In genomic region chr19:55661826-55662225, GRCh38 we compare ENCODE assay signal across 24 cellular contexts. TPM values are rescaled to one million over a fixed set of nuclear protein-coding genes. Genes with fewer than 3 reads are reported as not detected.
DNase-seq lines count a peak whose midpoint lies in the region; ATAC-seq and TF ChIP-seq lines count a peak whose summit lies in the region.
"Had no signal": no experiment of that assay in that cellular context is flagged by ENCODE, and none has a peak within 500 bp of the region (broad histone marks: within the 10 kb centered on the region; RNA-seq: fewer than 3 reads in every experiment).

No MANE protein-coding gene starts in this region.

- intact Hi-C loops in CD8-positive, alpha-beta T cell (cut with DNase I, micrococcal nuclease) = no loop called here
- intact Hi-C loops in activated B cell treated with CpG ODN at 0.5 μM for 24 hours (cut with micrococcal nuclease) = no loop called here
- intact Hi-C loops in prostate gland (cut with DNase I) = no loop called here

- POLR2A ChIA-PET in CD8-positive, alpha-beta T cell (lab: Charles Lee) = no interaction called here
- POLR2A ChIA-PET in activated B cell treated with CpG ODN at 0.5 μM for 24 hours (lab: Charles Lee) = interaction anchor here (0.5 kb wide), 1 partner anchor 147 kb away, joined by 3 read pairs; no protein-coding TSS in a partner anchor

- CTCF ChIA-PET in CD8-positive, alpha-beta T cell (lab: Charles Lee) = no interaction called here
- CTCF ChIA-PET in activated B cell treated with CpG ODN at 0.5 μM for 24 hours (lab: Charles Lee) = no interaction called here

- ATAC-seq in CD8-positive, alpha-beta T cell = no peak
- ATAC-seq in activated B cell treated with CpG ODN at 0.5 μM for 24 hours (ENCODE audit: low read depth) = no peak
- ATAC-seq in GM18858 (IDR thresholded peaks at IDR 0.05; ENCODE audit: unreplicated experiment) = no peak
- ATAC-seq: gastroesophageal sphincter, GM12878, lower lobe of right lung had no signal

- H3K4me1 Mint-ChIP-seq in activated T-cell treated with anti-CD3 and anti-CD28 coated beads, Interleukin-2, amount 50 U/mL, for 24 hours (ENCODE audit: low read depth) = peaks cover 55% of the 10 kb centered on the region
- peaks cover 47% of the 10 kb centered on the region for H3K4me1 Mint-ChIP-seq in CD8-positive, alpha-beta T cell (ENCODE audit: low read depth)
- peaks cover 39% of the 10 kb centered on the region for H3K4me1 Mint-ChIP-seq in activated B cell treated with CpG ODN at 0.5 μM for 24 hours
- H3K4me1 Mint-ChIP-seq in nephron progenitor cell = peaks cover 30% of the 10 kb centered on the region

- no peaks in the 10 kb centered on the region for H3K27me3 ChIP-seq in CD8-positive, alpha-beta T cell (ENCODE audit: insufficient read depth, low read length)
- no peaks in the 10 kb centered on the region for H3K27me3 ChIP-seq in prostate gland (replicated peaks; ENCODE audit: insufficient read depth)
- H3K27me3 ChIP-seq: ascending aorta, esophagus squamous epithelium, gastroesophageal sphincter, right atrium auricular region, SJSA1 had no signal

- no peak for DNase-seq in activated T-cell treated with anti-CD3 and anti-CD28 coated beads, Interleukin-2, amount 50 U/mL, for 24 hours
- DNase-seq in activated T-cell treated with anti-CD3 and anti-CD28 coated beads for 4 hours (no peak), activated B cell treated with CpG ODN at 0.5 μM for 24 hours (no peak), nephron progenitor cell (no peak), prostate gland (ENCODE audit: low spot score) (no peak), ecto neural progenitor cell (ENCODE audit: low spot score) (no peak)
- DNase-seq in CD8-positive, alpha-beta T cell = no peak
- DNase-seq: activated gamma-delta T cell; CD4-positive, CD25-positive, alpha-beta regulatory T cell; cerebellar nuclear complex; effector memory CD4-positive, alpha-beta T cell; esophagus squamous epithelium; lower lobe of right lung; NCI-H1930; NCI-H345; NCI-H82; stimulated activated CD4-positive, alpha-beta T cell treated with anti-CD3 and anti-CD28 coated beads, Interleukin-12 subunit alpha, Interleukin-12 subunit beta, amount 100 ng/mL, for 4 hours had no signal

- peaks cover 66% of the 10 kb centered on the region for H3K36me3 ChIP-seq in CD8-positive, alpha-beta T cell (ENCODE audit: insufficient read depth, low read length)
- peaks cover 25 to 39% of the 10 kb centered on the region in 2 donors for H3K36me3 ChIP-seq in prostate gland

- no peak for TF ChIP-seq CTCF in CD8-positive, alpha-beta T cell (IDR thresholded peaks at IDR 0.05)
- TF ChIP-seq CTCF in activated B cell treated with CpG ODN at 0.5 μM for 24 hours (IDR thresholded peaks at IDR 0.05) (no peak), nephron progenitor cell (IDR thresholded peaks at IDR 0.05) (no peak), prostate gland (IDR thresholded peaks at IDR 0.05) (no peak)

- H3K9me3 ChIP-seq in CD8-positive, alpha-beta T cell (ENCODE audit: low read length) = no peaks in the 10 kb centered on the region
- H3K9me3 ChIP-seq in prostate gland = no peaks in the 10 kb centered on the region
- H3K9me3 ChIP-seq: ascending aorta, esophagus squamous epithelium, gastroesophageal sphincter, lower lobe of right lung, right atrium auricular region, SJSA1 had no signal

- no peak overlapping the region for H3K4me3 ChIP-seq in CD8-positive, alpha-beta T cell (ENCODE audit: low read depth, low read length)
- no peak overlapping the region for H3K4me3 ChIP-seq in prostate gland
- H3K4me3 ChIP-seq: ascending aorta, esophagus squamous epithelium, gastroesophageal sphincter, GM12878, lower lobe of right lung, right atrium auricular region, SJSA1 had no signal

- H3K4me1 ChIP-seq in CD8-positive, alpha-beta T cell (ENCODE audit: insufficient read depth, low read length) = peaks cover 34% of the 10 kb centered on the region
- H3K4me1 ChIP-seq in prostate gland (replicated peaks) = peaks cover 20% of the 10 kb centered on the region

- no peak overlapping the region for H3K27ac ChIP-seq in CD8-positive, alpha-beta T cell (ENCODE audit: low read depth, low read length)
- no peak overlapping the region for H3K27ac ChIP-seq in prostate gland
- H3K27ac ChIP-seq: ascending aorta, esophagus squamous epithelium, gastroesophageal sphincter, lower lobe of right lung, right atrium auricular region, SJSA1 had no signal

- no peak overlapping the region for H3K4me3 Mint-ChIP-seq in activated T-cell treated with anti-CD3 and anti-CD28 coated beads, Interleukin-2, amount 50 U/mL, for 24 hours
- H3K4me3 Mint-ChIP-seq in CD8-positive, alpha-beta T cell = peak overlapping the region; percentile 18
- H3K4me3 Mint-ChIP-seq in activated B cell treated with CpG ODN at 0.5 μM for 24 hours = no peak overlapping the region
- no peak overlapping the region for H3K4me3 Mint-ChIP-seq in nephron progenitor cell
- H3K4me3 Mint-ChIP-seq: T-helper 1 cell treated with Interleukin-12 subunit alpha and Interleukin-12 subunit beta and Interleukin-4 antibody, amounts not matched to agents 30 μg/mL and 1 μg/mL, for 36 hours had no signal

- WGBS in prostate gland = 65% methylated on average over 7 of the region's 7 CpGs

- H3K36me3 Mint-ChIP-seq in activated T-cell treated with anti-CD3 and anti-CD28 coated beads, Interleukin-2, amount 50 U/mL, for 24 hours (ENCODE audit: low read depth) = peaks cover 92% of the 10 kb centered on the region
- H3K36me3 Mint-ChIP-seq in CD8-positive, alpha-beta T cell = peaks cover 74% of the 10 kb centered on the region
- H3K36me3 Mint-ChIP-seq in activated B cell treated with CpG ODN at 0.5 μM for 24 hours (ENCODE audit: low read depth) = peaks cover 81% of the 10 kb centered on the region
- H3K36me3 Mint-ChIP-seq in nephron progenitor cell (ENCODE audit: low read depth) = peaks cover 48% of the 10 kb centered on the region

- no peak for TF ChIP-seq POLR2A in prostate gland (IDR thresholded peaks at IDR 0.05)

- H3K27me3 Mint-ChIP-seq in activated T-cell treated with anti-CD3 and anti-CD28 coated beads, Interleukin-2, amount 50 U/mL, for 24 hours = no peaks in the 10 kb centered on the region
- no peaks in the 10 kb centered on the region for H3K27me3 Mint-ChIP-seq in CD8-positive, alpha-beta T cell (ENCODE audit: low read depth)
- H3K27me3 Mint-ChIP-seq in activated B cell treated with CpG ODN at 0.5 μM for 24 hours = no peaks in the 10 kb centered on the region
- H3K27me3 Mint-ChIP-seq in nephron progenitor cell (ENCODE audit: low read depth, poor library complexity) = no peaks in the 10 kb centered on the region
- H3K27me3 Mint-ChIP-seq: CD4-positive, CD25-positive, alpha-beta regulatory T cell had no signal

- H3K27ac Mint-ChIP-seq in activated T-cell treated with anti-CD3 and anti-CD28 coated beads, Interleukin-2, amount 50 U/mL, for 24 hours = peak overlapping the region; percentile 49
- no peak overlapping the region for H3K27ac Mint-ChIP-seq in CD8-positive, alpha-beta T cell
- H3K27ac Mint-ChIP-seq in activated B cell treated with CpG ODN at 0.5 μM for 24 hours = peak overlapping the region; percentile 16
- H3K27ac Mint-ChIP-seq in nephron progenitor cell = peak overlapping the region; percentile 82
- H3K27ac Mint-ChIP-seq: T-helper 1 cell treated with Interleukin-12 subunit alpha and Interleukin-12 subunit beta and Interleukin-4 antibody, amounts not matched to agents 30 μg/mL and 1 μg/mL, for 36 hours had no signal

- no peaks in the 10 kb centered on the region for H3K9me3 Mint-ChIP-seq in activated T-cell treated with anti-CD3 and anti-CD28 coated beads, Interleukin-2, amount 50 U/mL, for 24 hours
- H3K9me3 Mint-ChIP-seq in CD8-positive, alpha-beta T cell = no peaks in the 10 kb centered on the region
- H3K9me3 Mint-ChIP-seq in activated B cell treated with CpG ODN at 0.5 μM for 24 hours (no peaks in the 10 kb centered on the region), nephron progenitor cell (no peaks in the 10 kb centered on the region)
- H3K9me3 Mint-ChIP-seq: CD4-positive, CD25-positive, alpha-beta regulatory T cell; T-helper 1 cell treated with Interleukin-12 subunit alpha and Interleukin-12 subunit beta and Interleukin-4 antibody, amounts not matched to agents 30 μg/mL and 1 μg/mL, for 36 hours had no signal

RNA-seq across cellular contexts. Expression of gene U2AF2, which starts 7.0 kb away (rescaled TPM):
- 100 to 1,000 TPM; 197 to 201 TPM for total RNA-seq in CD8-positive, alpha-beta T cell
- 256 and 273 TPM in 2 replicates for total RNA-seq in activated B cell treated with CpG ODN at 0.5 μM for 24 hours
- 100 to 1,000 TPM in 1 of 2 donors, 10 to 100 TPM in 1; 99.2 to 224 TPM for total RNA-seq in prostate gland

RNA-seq across cellular contexts. Expression of gene EPN1, which starts 13.2 kb away (rescaled TPM):
- total RNA-seq in CD8-positive, alpha-beta T cell = 10 to 100 TPM; 41.1 to 45.2 TPM
- total RNA-seq in activated B cell treated with CpG ODN at 0.5 μM for 24 hours = 56.6 and 65.2 TPM in 2 replicates
- total RNA-seq in prostate gland = 100 to 1,000 TPM; 160 to 345 TPM

RNA-seq across cellular contexts. Expression of gene CCDC106, which starts 13.8 kb away (rescaled TPM):
- total RNA-seq in CD8-positive, alpha-beta T cell = 1 to 10 TPM; 1.3 to 2.6 TPM
- total RNA-seq in activated B cell treated with CpG ODN at 0.5 μM for 24 hours = 14.0 and 14.4 TPM in 2 replicates
- total RNA-seq in prostate gland = 10 to 100 TPM; 17.7 to 70.2 TPM

RNA-seq across cellular contexts. Expression of gene ZNF581, which starts 18.4 kb away (rescaled TPM):
- total RNA-seq in CD8-positive, alpha-beta T cell = 10 to 100 TPM; 25.6 to 25.7 TPM
- total RNA-seq in activated B cell treated with CpG ODN at 0.5 μM for 24 hours (42.7 and 46.5 TPM in 2 replicates), prostate gland (10 to 100 TPM; 19.7 to 20.6 TPM)

RNA-seq across cellular contexts. Expression of gene ZNF580, which starts 21.0 kb away (rescaled TPM):
- 10 to 100 TPM; 30.1 to 32.0 TPM for total RNA-seq in CD8-positive, alpha-beta T cell
- total RNA-seq in activated B cell treated with CpG ODN at 0.5 μM for 24 hours (55.0 and 81.2 TPM in 2 replicates), prostate gland (10 to 100 TPM; 49.7 to 70.5 TPM)
